24 cellular contexts compared by ENCODE assay signal in genomic region chr14:93947282-93947681, GRCh38. TPM values are rescaled to one million over a fixed set of nuclear protein-coding genes. Genes with fewer than 3 reads are reported as not detected.
"Had no signal": no experiment of that assay in that cellular context is flagged by ENCODE, and none has a peak within 500 bp of the region (broad histone marks: within the 10 kb centered on the region; RNA-seq: fewer than 3 reads in every experiment).

No MANE protein-coding gene starts in this region.

- ATAC-seq: activated CD4-positive, alpha-beta T cell treated with anti-CD3 and anti-CD28 coated beads for 36 hours; activated naive CD4-positive, alpha-beta T cell treated with anti-CD3 and anti-CD28 coated beads, Interleukin-2, amount 50 U/mL, for 72 hours; effector memory CD8-positive, alpha-beta T cell; naive thymus-derived CD4-positive, alpha-beta T cell; WTC11 had no signal

- H3K36me3 ChIP-seq: neural progenitor cell, prostate gland had no signal

- H3K4me2 ChIP-seq: neural progenitor cell had no signal

- H3K4me1 ChIP-seq: neural progenitor cell, prostate gland, tibial artery had no signal

- DNase-seq: activated CD4-positive, alpha-beta T cell treated with anti-CD3 and anti-CD28 coated beads for 36 hours; activated CD4-positive, alpha-beta T cell treated with anti-CD3 and anti-CD28 coated beads, Interleukin-2, amount 50 U/mL, for 48 hours; activated gamma-delta T cell; amniotic stem cell; caudate nucleus; effector memory CD8-positive, alpha-beta T cell; foreskin fibroblast; naive thymus-derived CD4-positive, alpha-beta T cell; stimulated activated CD4-positive, alpha-beta T cell treated with anti-CD3 and anti-CD28 coated beads, Interleukin-12 subunit alpha, Interleukin-12 subunit beta, amount 100 ng/mL, for 4 hours; stimulated activated CD4-positive, alpha-beta T cell treated with anti-CD3 and anti-CD28 coated beads, Interleukin-1b, Interleukin-23, amount 100 ng/mL, for 48 hours; stimulated activated CD8-positive, alpha-beta memory T cell treated with anti-CD3 and anti-CD28 coated beads, Interleukin-4, amount 100 ng/mL, for 48 hours; stimulated activated naive CD4-positive, alpha-beta T cell; tibial artery had no signal

- H3K9me3 ChIP-seq: prostate gland, tibial artery had no signal

- H3K4me3 ChIP-seq: neural progenitor cell, prostate gland, tibial artery had no signal

- H3K9ac ChIP-seq: neural progenitor cell had no signal

- H3K27ac ChIP-seq: neural progenitor cell, prostate gland, tibial artery had no signal

- H2AFZ ChIP-seq: neural progenitor cell had no signal

- H3K27me3 ChIP-seq: neural progenitor cell, tibial artery had no signal

RNA-seq across cellular contexts. Expression of gene FAM181A, which starts 20.1 kb away (rescaled TPM):
- total RNA-seq: activated CD4-positive, alpha-beta T cell treated with anti-CD3 and anti-CD28 coated beads for 36 hours; activated naive CD4-positive, alpha-beta T cell treated with anti-CD3 and anti-CD28 coated beads, Interleukin-2, amount 50 U/mL, for 72 hours; dermis microvascular lymphatic vessel endothelial cell; kidney epithelial cell; liver; mucosa of gallbladder; naive thymus-derived CD4-positive, alpha-beta T cell; osteocyte; subcutaneous adipose tissue; T-helper 2 cell treated with Interferon-gamma antibody and Interleukin-4, amounts not matched to agents 100 ng/mL and 5 ng/mL, for 36 hours; WTC11 had no signal
- polyA plus RNA-seq: liver; naive thymus-derived CD4-positive, alpha-beta T cell had no signal

RNA-seq across cellular contexts. Expression of gene ASB2, which starts 29.1 kb away (rescaled TPM):
- total RNA-seq: dermis microvascular lymphatic vessel endothelial cell had no signal
- polyA plus RNA-seq: naive thymus-derived CD4-positive, alpha-beta T cell had no signal

RNA-seq across cellular contexts. Expression of gene CCDC197, which starts 49.8 kb away (rescaled TPM):
- total RNA-seq: dermis microvascular lymphatic vessel endothelial cell; kidney epithelial cell; liver; mucosa of gallbladder; naive thymus-derived CD4-positive, alpha-beta T cell; osteocyte; prostate gland; subcutaneous adipose tissue; T-helper 2 cell treated with Interferon-gamma antibody and Interleukin-4, amounts not matched to agents 100 ng/mL and 5 ng/mL, for 36 hours; WTC11 had no signal
- polyA plus RNA-seq: liver; naive thymus-derived CD4-positive, alpha-beta T cell had no signal
